ENCODE assay signal across 9 cellular contexts in the genomic region with DNA sequence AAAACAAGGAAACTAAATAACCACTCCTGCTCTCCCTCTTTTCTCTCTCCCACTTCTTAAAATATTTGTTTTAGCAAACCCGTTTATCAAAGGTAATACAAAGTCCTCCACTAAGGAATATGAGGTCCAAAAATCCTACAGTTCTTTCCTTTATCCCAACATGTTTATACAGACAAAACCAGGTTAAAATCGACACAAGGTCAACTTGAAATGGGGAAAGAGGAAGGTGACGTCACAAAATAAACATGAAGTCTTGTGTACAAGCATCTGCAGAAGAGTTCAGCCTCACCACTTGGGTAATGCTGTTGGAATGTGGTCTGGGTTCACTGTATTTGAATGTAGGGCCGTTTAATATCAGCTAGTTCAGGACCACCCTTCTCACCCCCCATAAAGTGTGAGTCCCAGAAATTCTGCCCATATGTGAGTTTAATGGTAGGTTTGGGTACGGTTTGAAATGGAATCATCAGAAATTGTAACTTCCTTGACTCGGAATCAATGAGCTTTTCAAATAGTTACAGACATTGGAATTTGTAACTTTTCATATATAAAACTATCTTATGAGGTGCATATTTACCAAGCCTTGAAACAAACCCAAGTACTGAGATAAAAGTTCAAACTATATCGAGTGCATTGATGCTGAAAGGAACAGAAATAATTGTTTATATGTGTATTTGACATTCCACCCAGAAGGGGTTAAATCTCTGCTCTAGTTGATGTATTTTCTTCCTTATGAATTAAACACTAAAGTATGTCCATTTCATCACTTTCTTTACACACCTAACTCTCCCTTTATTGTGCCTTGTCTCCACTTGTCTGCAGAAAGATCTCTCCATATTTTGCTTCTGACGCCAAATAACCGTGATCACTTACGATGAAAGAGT.
DNase-seq lines count a peak whose midpoint lies in the region; ATAC-seq and TF ChIP-seq lines count a peak whose summit lies in the region.
"Had no signal": no experiment of that assay in that cellular context is flagged by ENCODE, and none has a peak within 500 bp of the region (broad histone marks: within the 10 kb centered on the region; RNA-seq: fewer than 3 reads in every experiment).

No MANE protein-coding gene starts in this region.

- TF ChIP-seq EP300 in suprapubic skin (IDR thresholded peaks at IDR 0.05): no peak

- peak overlapping the region; percentile 75 for H3K4me3 ChIP-seq in adipocyte (ENCODE audit: low read length)
- no peak overlapping the region for H3K4me3 ChIP-seq in suprapubic skin

- WGBS in suprapubic skin: 62% methylated on average over 10 of the region's 10 CpGs

- H3K9ac ChIP-seq in adipocyte (ENCODE audit: low read length): peak overlapping the region; percentile 85

- DNase-seq in HPDE6-E6E7 (ENCODE audit: extremely low spot score): peak; percentile 70
- DNase-seq in adipocyte (ENCODE audit: low read depth): peak; percentile 87
- DNase-seq in left ventricle myocardium superior: no peak
- DNase-seq in suprapubic skin (ENCODE audit: low spot score in 2 of 2): no peak
- DNase-seq in stimulated activated CD4-positive, alpha-beta T cell treated with anti-CD3 and anti-CD28 coated beads, Interleukin-1b, Interleukin-23, amount 100 ng/mL, for 48 hours: no peak
- no peak for DNase-seq in anterior cingulate cortex (lab: John Stamatoyannopoulos, UW)
- DNase-seq in DMS 273 (lab: John Stamatoyannopoulos, UW; ENCODE audit: unreplicated experiment): no peak
- DNase-seq: midbrain had no signal

- H3K27ac ChIP-seq in suprapubic skin: peak overlapping the region; percentile 63

- H3K36me3 ChIP-seq in adipocyte (ENCODE audit: control insufficient read depth, insufficient read depth, low read length, severe bottlenecking): no peaks in the 10 kb centered on the region
- no peaks in the 10 kb centered on the region for H3K36me3 ChIP-seq in suprapubic skin

- ATAC-seq in left ventricle myocardium superior (peak; percentile 42), GM19035 (IDR thresholded peaks at IDR 0.05; ENCODE audit: unreplicated experiment) (no peak)

- no peaks in the 10 kb centered on the region for H3K27me3 ChIP-seq in adipocyte (replicated peaks; ENCODE audit: control insufficient read depth, insufficient read depth, low read length)
- H3K27me3 ChIP-seq in suprapubic skin: no peaks in the 10 kb centered on the region

- no peak for TF ChIP-seq POLR2A in suprapubic skin (IDR thresholded peaks at IDR 0.05)

- intact Hi-C loops in left ventricle myocardium superior (cut with micrococcal nuclease): no loop called here

- no peak for TF ChIP-seq CTCF in suprapubic skin (IDR thresholded peaks at IDR 0.05)

- H3K9me3 ChIP-seq in adipocyte (ENCODE audit: control insufficient read depth, low read length): no peaks in the 10 kb centered on the region
- H3K9me3 ChIP-seq in suprapubic skin: no peaks in the 10 kb centered on the region

- H3K4me1 ChIP-seq in adipocyte (ENCODE audit: control insufficient read depth, insufficient read depth, low read length): peaks cover 55% of the 10 kb centered on the region
- peaks cover 50% of the 10 kb centered on the region for H3K4me1 ChIP-seq in suprapubic skin

Comparison
In these comparisons a context has a peak if more than half of its experiments do, and no peak if none do; other contexts are left out.
1. DNase-seq: peak in HPDE6-E6E7 (single experiment) and adipocyte (single experiment); none in left ventricle myocardium superior (single experiment), suprapubic skin (0 of 2), stimulated activated CD4-positive, alpha-beta T cell treated with anti-CD3 and anti-CD28 coated beads, Interleukin-1b, Interleukin-23, amount 100 ng/mL, for 48 hours (single experiment), anterior cingulate cortex (0 of 58) and DMS 273 (single experiment).